ENCODE assay signal across 8 cellular contexts in the genomic region with DNA sequence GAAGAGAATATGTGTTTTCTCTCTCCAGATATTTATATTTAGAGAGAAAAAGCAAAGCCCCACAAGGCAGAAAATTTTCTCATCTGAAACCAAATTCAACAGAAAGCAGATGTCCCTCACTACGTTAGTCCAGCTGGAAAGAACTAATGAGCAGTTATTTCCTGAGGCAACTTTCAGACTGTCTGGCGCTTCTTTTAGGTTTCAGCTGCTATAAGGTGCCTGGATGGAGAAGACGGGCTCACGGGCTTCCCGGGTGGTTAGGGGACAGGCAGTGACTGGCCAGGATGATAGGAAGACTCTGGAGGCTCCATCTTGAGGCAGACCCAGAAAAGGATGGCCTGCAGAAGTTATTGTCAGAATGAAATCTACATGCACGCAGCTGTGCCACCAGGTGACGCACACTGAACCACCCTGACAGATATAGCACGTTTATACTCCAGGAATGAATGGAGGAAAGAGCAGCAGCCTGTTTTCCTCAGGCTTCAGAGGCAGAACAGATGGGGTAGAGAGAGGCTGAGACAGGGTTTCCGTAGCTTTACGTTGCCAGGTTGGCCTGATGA. TPM values are rescaled to one million over a fixed set of nuclear protein-coding genes. Genes with fewer than 3 reads are reported as not detected.
DNase-seq lines count a peak whose midpoint lies in the region; ATAC-seq and TF ChIP-seq lines count a peak whose summit lies in the region.

No MANE protein-coding gene starts in this region.

- no peak for TF ChIP-seq CTCF in GM20000 (IDR thresholded peaks at IDR 0.05; ENCODE audit: extremely low read depth, missing control alignments)

- peak; percentile 33 for DNase-seq in G401 (ENCODE audit: low spot score)
- peak; percentile 32 for DNase-seq in GM20000 (ENCODE audit: low spot score)
- DNase-seq in NCI-H2171 (lab: John Stamatoyannopoulos, UW): peak; percentile 44
- DNase-seq in germinal center (ENCODE audit: low spot score): peak; percentile 33
- no peak for DNase-seq in NCI-H1436 (lab: John Stamatoyannopoulos, UW)
- no peak for DNase-seq in NCI-H2196 (lab: John Stamatoyannopoulos, UW; ENCODE audit: unreplicated experiment)
- DNase-seq in cortex of kidney (lab: John Stamatoyannopoulos, UW): no peak

- in situ Hi-C loops in G401 (cut with HindIII; ENCODE audit: low sequenced_read_pairs): no loop called here

- no peak for ATAC-seq in HG03571 (IDR thresholded peaks at IDR 0.05; ENCODE audit: unreplicated experiment)

RNA-seq across cellular contexts. Expression of gene MRPL35, which starts 50.7 kb away (rescaled TPM):
- 82.6 and 91.3 TPM in 2 replicates for total RNA-seq in G401 (2014; rRNA removed; shearing (Covaris generic))

RNA-seq across cellular contexts. Expression of gene IMMT, which starts 54.7 kb away (rescaled TPM):
- total RNA-seq in G401 (2014; rRNA removed; shearing (Covaris generic)): 85.7 and 113 TPM in 2 replicates

Comparison
In these comparisons a context has a peak if more than half of its experiments do, and no peak if none do; other contexts are left out.
1. DNase-seq: peak in G401 (single experiment), GM20000 (single experiment), NCI-H2171 (single experiment) and germinal center (single experiment); none in NCI-H1436 (single experiment), NCI-H2196 (single experiment) and cortex of kidney (single experiment).